1 cellular context compared by ENCODE assay signal in the genomic region with DNA sequence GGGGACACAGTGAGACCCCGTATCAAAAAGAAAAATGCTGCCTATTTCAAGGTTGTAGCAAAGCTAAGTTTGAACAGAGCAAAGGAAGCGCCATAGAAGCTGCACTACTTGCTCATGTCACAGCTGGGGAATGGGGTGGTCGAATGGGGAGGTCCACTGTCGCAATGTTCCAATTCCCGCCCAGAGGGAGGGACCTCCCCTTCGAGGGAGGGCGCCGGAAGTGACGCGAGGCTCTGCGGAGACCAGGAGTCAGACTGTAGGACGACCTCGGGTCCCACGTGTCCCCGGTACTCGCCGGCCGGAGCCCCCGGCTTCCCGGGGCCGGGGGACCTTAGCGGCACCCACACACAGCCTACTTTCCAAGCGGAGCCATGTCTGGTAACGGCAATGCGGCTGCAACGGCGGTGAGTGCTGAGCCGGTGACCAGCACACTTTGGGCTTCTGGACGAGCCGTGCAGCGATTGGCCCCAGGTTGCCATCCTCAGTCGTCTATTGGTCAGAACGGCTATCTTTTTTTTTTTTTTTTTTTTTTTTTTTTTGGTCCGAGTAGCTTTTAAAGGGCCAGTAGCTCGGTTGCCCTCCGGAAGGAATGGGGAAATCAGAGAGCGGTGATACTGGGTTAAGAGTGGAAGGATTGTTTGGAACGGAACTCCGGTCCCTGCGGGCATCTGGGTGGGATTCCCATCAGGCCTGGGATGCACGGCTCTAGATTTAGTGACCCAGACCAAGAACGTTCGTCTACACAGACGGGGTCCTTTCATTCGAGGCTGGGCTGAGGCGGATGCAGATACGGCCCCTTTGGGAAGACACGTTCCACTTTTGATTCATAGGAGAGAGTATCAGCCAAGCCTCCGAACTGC.
TF ChIP-seq lines count a peak whose summit lies in the region.

Gene HMBS (plus strand): TSS at position 219 of the 860 bp plus-strand sequence. CDS start 153 bp downstream, at position 372.

TF ChIP-seq in K562, 482 proteins besides CTCF, POLR2A, EP300 and RAD21 (continued from another document and continues in another):
- TF ChIP-seq ZNF592 (IDR thresholded peaks at IDR 0.05): peak; percentile 89
- peak; percentile 87 for TF ChIP-seq SAP30 (IDR thresholded peaks at IDR 0.05; ENCODE audit: borderline replicate concordance, insufficient read depth, low read depth, low read length, poor library complexity, severe bottlenecking)
- TF ChIP-seq ZNF124 (CRISPR knock-in tag; IDR thresholded peaks at IDR 0.05): no peak
- peak; percentile 76; the same call in 1 of the 2 replicates for TF ChIP-seq POLR2AphosphoS5 (IDR thresholded peaks at IDR 0.05; ENCODE audit: control insufficient read depth, insufficient read depth, low read depth, low read length)
- TF ChIP-seq EGR1 (conservative IDR thresholded peaks at IDR 0.05): no peak
- TF ChIP-seq C11orf30 (IDR thresholded peaks at IDR 0.05; ENCODE audit: low read depth): peak; percentile 64
- no peak for TF ChIP-seq ZBTB7A (IDR thresholded peaks at IDR 0.05; ENCODE audit: borderline replicate concordance, control insufficient read depth, low read depth, low read length)
- TF ChIP-seq, protein P1, sequence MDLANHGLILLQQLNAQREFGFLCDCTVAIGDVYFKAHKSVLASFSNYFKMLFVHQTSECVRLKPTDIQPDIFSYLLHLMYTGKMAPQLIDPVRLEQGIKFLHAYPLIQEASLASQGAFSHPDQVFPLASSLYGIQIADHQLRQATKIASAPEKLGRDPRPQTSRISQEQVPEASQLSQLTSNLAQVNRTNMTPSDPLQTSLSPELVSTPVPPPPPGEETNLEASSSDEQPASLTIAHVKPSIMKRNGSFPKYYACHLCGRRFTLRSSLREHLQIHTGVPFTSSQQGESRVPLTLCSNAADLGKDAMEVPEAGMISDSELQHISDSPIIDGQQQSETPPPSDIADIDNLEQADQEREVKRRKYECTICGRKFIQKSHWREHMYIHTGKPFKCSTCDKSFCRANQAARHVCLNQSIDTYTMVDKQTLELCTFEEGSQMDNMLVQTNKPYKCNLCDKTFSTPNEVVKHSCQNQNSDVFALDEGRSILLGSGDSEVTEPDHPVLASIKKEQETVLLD (IDR thresholded peaks at IDR 0.05): no peak
- peak; percentile 90; the same call in 1 of the 2 replicates for TF ChIP-seq POLR2AphosphoS2 (IDR thresholded peaks at IDR 0.05; ENCODE audit: low read length)
- TF ChIP-seq GABPB1 (CRISPR knock-in tag; IDR thresholded peaks at IDR 0.05): peak; percentile 97
- peak; percentile 66 for TF ChIP-seq SP1 (CRISPR knock-in tag; IDR thresholded peaks at IDR 0.05)
- TF ChIP-seq ATF6 (CRISPR knock-in tag; IDR thresholded peaks at IDR 0.05): peak; percentile 28
- TF ChIP-seq, protein P2, sequence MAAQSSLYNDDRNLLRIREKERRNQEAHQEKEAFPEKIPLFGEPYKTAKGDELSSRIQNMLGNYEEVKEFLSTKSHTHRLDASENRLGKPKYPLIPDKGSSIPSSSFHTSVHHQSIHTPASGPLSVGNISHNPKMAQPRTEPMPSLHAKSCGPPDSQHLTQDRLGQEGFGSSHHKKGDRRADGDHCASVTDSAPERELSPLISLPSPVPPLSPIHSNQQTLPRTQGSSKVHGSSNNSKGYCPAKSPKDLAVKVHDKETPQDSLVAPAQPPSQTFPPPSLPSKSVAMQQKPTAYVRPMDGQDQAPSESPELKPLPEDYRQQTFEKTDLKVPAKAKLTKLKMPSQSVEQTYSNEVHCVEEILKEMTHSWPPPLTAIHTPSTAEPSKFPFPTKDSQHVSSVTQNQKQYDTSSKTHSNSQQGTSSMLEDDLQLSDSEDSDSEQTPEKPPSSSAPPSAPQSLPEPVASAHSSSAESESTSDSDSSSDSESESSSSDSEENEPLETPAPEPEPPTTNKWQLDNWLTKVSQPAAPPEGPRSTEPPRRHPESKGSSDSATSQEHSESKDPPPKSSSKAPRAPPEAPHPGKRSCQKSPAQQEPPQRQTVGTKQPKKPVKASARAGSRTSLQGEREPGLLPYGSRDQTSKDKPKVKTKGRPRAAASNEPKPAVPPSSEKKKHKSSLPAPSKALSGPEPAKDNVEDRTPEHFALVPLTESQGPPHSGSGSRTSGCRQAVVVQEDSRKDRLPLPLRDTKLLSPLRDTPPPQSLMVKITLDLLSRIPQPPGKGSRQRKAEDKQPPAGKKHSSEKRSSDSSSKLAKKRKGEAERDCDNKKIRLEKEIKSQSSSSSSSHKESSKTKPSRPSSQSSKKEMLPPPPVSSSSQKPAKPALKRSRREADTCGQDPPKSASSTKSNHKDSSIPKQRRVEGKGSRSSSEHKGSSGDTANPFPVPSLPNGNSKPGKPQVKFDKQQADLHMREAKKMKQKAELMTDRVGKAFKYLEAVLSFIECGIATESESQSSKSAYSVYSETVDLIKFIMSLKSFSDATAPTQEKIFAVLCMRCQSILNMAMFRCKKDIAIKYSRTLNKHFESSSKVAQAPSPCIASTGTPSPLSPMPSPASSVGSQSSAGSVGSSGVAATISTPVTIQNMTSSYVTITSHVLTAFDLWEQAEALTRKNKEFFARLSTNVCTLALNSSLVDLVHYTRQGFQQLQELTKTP (IDR thresholded peaks at IDR 0.05; ENCODE audit: low read depth in 1 of 2, partially characterized antibody in 2 of 2): peak in 1 of 2 experiments; percentile 30
- TF ChIP-seq MYC (IDR thresholded peaks at IDR 0.05; ENCODE audit: low read depth, low read length): peak; percentile 95
- TF ChIP-seq MYC (CRISPR knock-in tag; IDR thresholded peaks at IDR 0.05; ENCODE audit: borderline replicate concordance, low read depth): peak; percentile 59
- TF ChIP-seq SMAD3 (CRISPR knock-in tag; conservative IDR thresholded peaks at IDR 0.05): no peak
- peak; percentile 20; the same call in 1 of the 2 replicates for TF ChIP-seq CBFA2T3 (IDR thresholded peaks at IDR 0.05)
- TF ChIP-seq POLR2G (IDR thresholded peaks at IDR 0.05; ENCODE audit: low read depth, low read length): peak; percentile 92
- 0 out of 2 replicates have a peak, but pooled peaks have one; percentile 8 for TF ChIP-seq ZNF324 (CRISPR knock-in tag; IDR thresholded peaks at IDR 0.05)
- TF ChIP-seq, protein P3, sequence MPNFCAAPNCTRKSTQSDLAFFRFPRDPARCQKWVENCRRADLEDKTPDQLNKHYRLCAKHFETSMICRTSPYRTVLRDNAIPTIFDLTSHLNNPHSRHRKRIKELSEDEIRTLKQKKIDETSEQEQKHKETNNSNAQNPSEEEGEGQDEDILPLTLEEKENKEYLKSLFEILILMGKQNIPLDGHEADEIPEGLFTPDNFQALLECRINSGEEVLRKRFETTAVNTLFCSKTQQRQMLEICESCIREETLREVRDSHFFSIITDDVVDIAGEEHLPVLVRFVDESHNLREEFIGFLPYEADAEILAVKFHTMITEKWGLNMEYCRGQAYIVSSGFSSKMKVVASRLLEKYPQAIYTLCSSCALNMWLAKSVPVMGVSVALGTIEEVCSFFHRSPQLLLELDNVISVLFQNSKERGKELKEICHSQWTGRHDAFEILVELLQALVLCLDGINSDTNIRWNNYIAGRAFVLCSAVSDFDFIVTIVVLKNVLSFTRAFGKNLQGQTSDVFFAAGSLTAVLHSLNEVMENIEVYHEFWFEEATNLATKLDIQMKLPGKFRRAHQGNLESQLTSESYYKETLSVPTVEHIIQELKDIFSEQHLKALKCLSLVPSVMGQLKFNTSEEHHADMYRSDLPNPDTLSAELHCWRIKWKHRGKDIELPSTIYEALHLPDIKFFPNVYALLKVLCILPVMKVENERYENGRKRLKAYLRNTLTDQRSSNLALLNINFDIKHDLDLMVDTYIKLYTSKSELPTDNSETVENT (CRISPR knock-in tag; IDR thresholded peaks at IDR 0.05): 0 out of 2 replicates have a peak, but pooled peaks have one; percentile 70
- TF ChIP-seq HCFC1 (IDR thresholded peaks at IDR 0.05; ENCODE audit: low read depth, low read length): peak; percentile 39
- peak; percentile 54; the same call in 1 of the 2 replicates for TF ChIP-seq GABPB2 (CRISPR knock-in tag; conservative IDR thresholded peaks at IDR 0.05)
- no peak for TF ChIP-seq ZNF717 (CRISPR knock-in tag; IDR thresholded peaks at IDR 0.05)
- TF ChIP-seq HMGN3 (IDR thresholded peaks at IDR 0.05; ENCODE audit: borderline replicate concordance, extremely low read depth, insufficient read length, low read depth, low read length): peak; percentile 74
- peak; percentile 92 for TF ChIP-seq CEBPG (CRISPR knock-in tag; IDR thresholded peaks at IDR 0.05)
- peak; percentile 76 to 86 for TF ChIP-seq CEBPG (tag; conservative IDR thresholded peaks at IDR 0.05 in 1 of 2, IDR thresholded peaks at IDR 0.05 in 1 of 2)
- TF ChIP-seq, protein P4, sequence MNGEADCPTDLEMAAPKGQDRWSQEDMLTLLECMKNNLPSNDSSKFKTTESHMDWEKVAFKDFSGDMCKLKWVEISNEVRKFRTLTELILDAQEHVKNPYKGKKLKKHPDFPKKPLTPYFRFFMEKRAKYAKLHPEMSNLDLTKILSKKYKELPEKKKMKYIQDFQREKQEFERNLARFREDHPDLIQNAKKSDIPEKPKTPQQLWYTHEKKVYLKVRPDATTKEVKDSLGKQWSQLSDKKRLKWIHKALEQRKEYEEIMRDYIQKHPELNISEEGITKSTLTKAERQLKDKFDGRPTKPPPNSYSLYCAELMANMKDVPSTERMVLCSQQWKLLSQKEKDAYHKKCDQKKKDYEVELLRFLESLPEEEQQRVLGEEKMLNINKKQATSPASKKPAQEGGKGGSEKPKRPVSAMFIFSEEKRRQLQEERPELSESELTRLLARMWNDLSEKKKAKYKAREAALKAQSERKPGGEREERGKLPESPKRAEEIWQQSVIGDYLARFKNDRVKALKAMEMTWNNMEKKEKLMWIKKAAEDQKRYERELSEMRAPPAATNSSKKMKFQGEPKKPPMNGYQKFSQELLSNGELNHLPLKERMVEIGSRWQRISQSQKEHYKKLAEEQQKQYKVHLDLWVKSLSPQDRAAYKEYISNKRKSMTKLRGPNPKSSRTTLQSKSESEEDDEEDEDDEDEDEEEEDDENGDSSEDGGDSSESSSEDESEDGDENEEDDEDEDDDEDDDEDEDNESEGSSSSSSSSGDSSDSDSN (IDR thresholded peaks at IDR 0.05; ENCODE audit: borderline replicate concordance in 1 of 2, low read depth in 2 of 2, low read length in 2 of 2): 0 out of 4 replicates have a peak, but pooled peaks of 1 of the 2 experiments have one; percentile 66
- TF ChIP-seq, protein P5, sequence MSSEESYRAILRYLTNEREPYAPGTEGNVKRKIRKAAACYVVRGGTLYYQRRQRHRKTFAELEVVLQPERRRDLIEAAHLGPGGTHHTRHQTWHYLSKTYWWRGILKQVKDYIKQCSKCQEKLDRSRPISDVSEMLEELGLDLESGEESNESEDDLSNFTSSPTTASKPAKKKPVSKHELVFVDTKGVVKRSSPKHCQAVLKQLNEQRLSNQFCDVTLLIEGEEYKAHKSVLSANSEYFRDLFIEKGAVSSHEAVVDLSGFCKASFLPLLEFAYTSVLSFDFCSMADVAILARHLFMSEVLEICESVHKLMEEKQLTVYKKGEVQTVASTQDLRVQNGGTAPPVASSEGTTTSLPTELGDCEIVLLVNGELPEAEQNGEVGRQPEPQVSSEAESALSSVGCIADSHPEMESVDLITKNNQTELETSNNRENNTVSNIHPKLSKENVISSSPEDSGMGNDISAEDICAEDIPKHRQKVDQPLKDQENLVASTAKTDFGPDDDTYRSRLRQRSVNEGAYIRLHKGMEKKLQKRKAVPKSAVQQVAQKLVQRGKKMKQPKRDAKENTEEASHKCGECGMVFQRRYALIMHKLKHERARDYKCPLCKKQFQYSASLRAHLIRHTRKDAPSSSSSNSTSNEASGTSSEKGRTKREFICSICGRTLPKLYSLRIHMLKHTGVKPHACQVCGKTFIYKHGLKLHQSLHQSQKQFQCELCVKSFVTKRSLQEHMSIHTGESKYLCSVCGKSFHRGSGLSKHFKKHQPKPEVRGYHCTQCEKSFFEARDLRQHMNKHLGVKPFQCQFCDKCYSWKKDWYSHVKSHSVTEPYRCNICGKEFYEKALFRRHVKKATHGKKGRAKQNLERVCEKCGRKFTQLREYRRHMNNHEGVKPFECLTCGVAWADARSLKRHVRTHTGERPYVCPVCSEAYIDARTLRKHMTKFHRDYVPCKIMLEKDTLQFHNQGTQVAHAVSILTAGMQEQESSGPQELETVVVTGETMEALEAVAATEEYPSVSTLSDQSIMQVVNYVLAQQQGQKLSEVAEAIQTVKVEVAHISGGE (CRISPR knock-in tag; IDR thresholded peaks at IDR 0.05): peak in 2 of 3 experiments; percentile 52 to 89; a peak in 3 of 6 replicates
